ENCODE assay signal across 8 cellular contexts in the genomic region with DNA sequence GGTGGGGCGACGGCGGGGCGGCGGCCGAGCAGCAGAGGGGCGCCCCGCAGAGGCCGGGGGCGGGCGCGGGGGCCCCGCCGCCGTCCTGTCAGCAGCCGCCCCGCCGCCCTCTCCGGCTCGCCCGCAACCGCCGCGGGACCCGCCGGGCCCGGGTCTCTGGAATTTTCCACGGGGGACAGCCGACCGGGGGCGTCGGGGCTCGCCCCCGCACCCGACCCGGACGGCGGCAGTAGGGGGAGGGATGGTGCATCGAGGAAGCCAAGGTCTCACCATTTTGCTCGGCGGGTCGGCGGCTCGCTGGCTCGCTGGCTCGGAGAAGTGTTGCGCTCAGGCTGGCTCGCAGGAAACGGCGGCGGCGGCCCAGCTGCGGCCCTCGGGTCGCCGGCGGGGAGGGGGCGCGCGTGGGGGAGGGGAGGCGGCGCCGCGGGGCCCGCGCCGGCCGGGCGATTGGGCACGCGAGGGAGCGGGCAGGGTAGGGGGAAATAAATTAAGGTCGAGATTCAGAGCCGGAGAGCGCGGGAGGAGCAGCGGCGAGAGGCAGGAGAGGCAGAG. TPM values are rescaled to one million over a fixed set of nuclear protein-coding genes. Genes with fewer than 3 reads are reported as not detected.
A peak's percentile ranks its signal among the peaks of the same experiment; 100 is the strongest.
DNase-seq lines count a peak whose midpoint lies in the region; ATAC-seq, FAIRE-seq and TF ChIP-seq lines count a peak whose summit lies in the region.

No MANE protein-coding gene starts in this region.

- peak; percentile 63 for FAIRE-seq in GM12892 (lab: Jason Lieb, UNC)

- ATAC-seq in HG02642 (IDR thresholded peaks at IDR 0.05; ENCODE audit: poor library complexity, unreplicated experiment) (peak; percentile 17), GM18519 (IDR thresholded peaks at IDR 0.05; ENCODE audit: low FRiP score, unreplicated experiment) (no peak)

- TF ChIP-seq POLR2A in GM12892 (IDR thresholded peaks at IDR 0.05; ENCODE audit: low read depth, low read length): no peak

- peak overlapping the region; percentile 83 for H3K27ac ChIP-seq in angular gyrus (ENCODE audit: low read depth, low read length)

- DNase-seq in GM12892 (ENCODE audit: insufficient read length): peak; percentile 13
- peak; percentile 8 for DNase-seq in SW480 (ENCODE audit: low spot score)
- DNase-seq in iPS-NIHi7 (ENCODE audit: extremely low spot score): peak; percentile 46
- peak; percentile 54 for DNase-seq in stimulated activated CD4-positive, alpha-beta T cell treated with anti-CD3 and anti-CD28 coated beads, Interleukin-15, amount 100 ng/mL, for 24 hours
- DNase-seq in NCI-H2081 (lab: John Stamatoyannopoulos, UW): no peak

RNA-seq across cellular contexts. Expression of gene PPP3R1, which starts 0.4 kb away (rescaled TPM):
- polyA plus RNA-seq in GM12892 (2012; ENCODE audit: missing spikeins): 38.6 TPM

Comparison
In these comparisons a context has a peak if more than half of its experiments do, and no peak if none do; other contexts are left out.
1. DNase-seq: peak in GM12892 (single experiment), SW480 (single experiment), iPS-NIHi7 (single experiment) and stimulated activated CD4-positive, alpha-beta T cell treated with anti-CD3 and anti-CD28 coated beads, Interleukin-15, amount 100 ng/mL, for 24 hours (single experiment); none in NCI-H2081 (0 of 2).